In genomic region chr17:265726-266125, GRCh38 we compare ENCODE assay signal across 20 cellular contexts.
DNase-seq lines count a peak whose midpoint lies in the region; TF ChIP-seq lines count a peak whose summit lies in the region.
"Had no signal": no experiment of that assay in that cellular context is flagged by ENCODE, and none has a peak within 500 bp of the region (broad histone marks: within the 10 kb centered on the region; RNA-seq: fewer than 3 reads in every experiment).

No MANE protein-coding gene starts in this region.

- TF ChIP-seq CTCF in esophagus muscularis mucosa (IDR thresholded peaks at IDR 0.05) = no peak

- H4K8ac ChIP-seq in neuronal stem cell (ENCODE audit: low read depth, low read length) = no peak overlapping the region

- no peak overlapping the region for H3K4me2 ChIP-seq in neuronal stem cell (ENCODE audit: insufficient read depth, low read length, poor library complexity, severe bottlenecking)
- H3K4me2 ChIP-seq: SK-N-SH had no signal

- H3K36me3 ChIP-seq in esophagus muscularis mucosa (peaks cover 0 to 8% (median 0%) of the 10 kb centered on the region in 4 donors), neuronal stem cell (replicated peaks in 1 of 2; ENCODE audit: control insufficient read depth in 2 of 2, insufficient read depth in 2 of 2, low read length in 2 of 2) (no peaks in the 10 kb centered on the region), subcutaneous abdominal adipose tissue (ENCODE audit: control insufficient read depth in 5 of 5, insufficient read depth in 5 of 5, low read length in 5 of 5) (peaks cover 0 to 33% (median 12%) of the 10 kb centered on the region in 5 donors)
- H3K36me3 ChIP-seq: thoracic aorta had no signal

- DNase-seq in activated CD4-positive, CD25-positive, alpha-beta regulatory T cell treated with anti-CD3 and anti-CD28 coated beads, Interleukin-2, amount 50 U/mL, for 72 hours = peak; percentile 17
- no peak for DNase-seq in activated CD4-positive, CD25-positive, alpha-beta regulatory T cell (lab: John Stamatoyannopoulos, UW)
- DNase-seq in esophagus muscularis mucosa (ENCODE audit: extremely low spot score) (no peak), neuronal stem cell (ENCODE audit: low spot score) (no peak), HuH-7 (ENCODE audit: low spot score) (no peak), SIG-M5 treated with dmso at 0.1 percent for 504 hours (lab: John Stamatoyannopoulos, UW; ENCODE audit: unreplicated experiment) (no peak), NCI-H1105 (lab: John Stamatoyannopoulos, UW) (no peak)
- DNase-seq: activated B cell treated with CpG ODN at 0.5 μM for 24 hours; activated T-cell treated with anti-CD3 and anti-CD28 coated beads, Interleukin-2, amount 50 U/mL, for 72 hours; DMS153; effector memory CD4-positive, alpha-beta T cell; GF-D8; KG1; NCI-H524; NK-92 treated with Interleukin-12 subunit alpha and Interleukin-12 subunit beta, amount 100 ng/mL, for 24 hours; SK-N-SH; stimulated activated CD4-positive, alpha-beta T cell treated with anti-CD3 and anti-CD28 coated beads, Interleukin-1b, Interleukin-23, amount 100 ng/mL, for 48 hours had no signal

- H3K14ac ChIP-seq in neuronal stem cell (ENCODE audit: low read length) = no peak overlapping the region

- no peak overlapping the region for H2BK12ac ChIP-seq in neuronal stem cell (ENCODE audit: low read length)

- 61% methylated on average over 8 of the region's 10 CpGs for WGBS in esophagus muscularis mucosa
- no CpG with 5 or more reads among the region's 10 CpGs for WGBS in neuronal stem cell (ENCODE audit: extremely low coverage in 2 of 2, insufficient read length in 2 of 2, insufficient replicate concordance in 1 of 2), 2 donors

- no peaks in the 10 kb centered on the region for H3K9me3 ChIP-seq in esophagus muscularis mucosa
- H3K9me3 ChIP-seq in neuronal stem cell (replicated peaks in 1 of 2; ENCODE audit: control insufficient read depth in 2 of 2, insufficient read depth in 1 of 2, low read depth in 1 of 2, low read length in 2 of 2) = peaks cover 4 to 18% of the 10 kb centered on the region in 2 donors
- H3K9me3 ChIP-seq in subcutaneous abdominal adipose tissue (ENCODE audit: control insufficient read depth in 5 of 5, low read length in 5 of 5) = no peaks in the 10 kb centered on the region
- H3K9me3 ChIP-seq: SK-N-SH, thoracic aorta had no signal

- H3K9ac ChIP-seq in neuronal stem cell (ENCODE audit: low read depth, low read length, poor library complexity) (no peak overlapping the region), subcutaneous abdominal adipose tissue (ENCODE audit: low read length in 5 of 5) (no peak overlapping the region)
- H3K9ac ChIP-seq: SK-N-SH had no signal

- peak overlapping the region; percentile 67 for H3K18ac ChIP-seq in neuronal stem cell (ENCODE audit: low read length)

- H3K79me1 ChIP-seq in neuronal stem cell (ENCODE audit: low read depth, low read length) = peaks cover 3% of the 10 kb centered on the region

- no peak overlapping the region for H2AFZ ChIP-seq in neuronal stem cell (ENCODE audit: low read length)

- peaks cover 0 to 9% (median 0%) of the 10 kb centered on the region in 4 donors for H3K27me3 ChIP-seq in esophagus muscularis mucosa
- H3K27me3 ChIP-seq in neuronal stem cell (ENCODE audit: control insufficient read depth in 3 of 3, insufficient read depth in 3 of 3, low read depth in 1 of 3, low read length in 3 of 3) = peaks cover 0 to 3% (median 0%) of the 10 kb centered on the region in 3 experiments
- no peaks in the 10 kb centered on the region for H3K27me3 ChIP-seq in subcutaneous abdominal adipose tissue (ENCODE audit: control insufficient read depth in 5 of 5, insufficient read depth in 4 of 5, low read length in 5 of 5)

- H3K4me1 ChIP-seq in esophagus muscularis mucosa (peaks cover 13 to 23% (median 16%) of the 10 kb centered on the region in 4 donors), neuronal stem cell (ENCODE audit: control insufficient read depth in 2 of 2, insufficient read depth in 1 of 2, low read depth in 1 of 2, low read length in 2 of 2) (peaks cover 5 to 10% of the 10 kb centered on the region in 2 donors), subcutaneous abdominal adipose tissue (ENCODE audit: control insufficient read depth in 5 of 5, insufficient read depth in 5 of 5, low read length in 5 of 5) (peaks cover 3 to 37% (median 11%) of the 10 kb centered on the region in 5 donors)

- H3K4me3 ChIP-seq in esophagus muscularis mucosa (no peak overlapping the region), neuronal stem cell (ENCODE audit: low read length in 2 of 2) (no peak overlapping the region), subcutaneous abdominal adipose tissue (ENCODE audit: low read depth in 1 of 5, low read length in 5 of 5) (no peak overlapping the region)
- H3K4me3 ChIP-seq: thoracic aorta had no signal

- no peak overlapping the region for H2BK5ac ChIP-seq in neuronal stem cell (ENCODE audit: low read length)

- intact Hi-C loops in esophagus muscularis mucosa (cut with DNase I) = no loop called here

- no peak overlapping the region for H2AK5ac ChIP-seq in neuronal stem cell (ENCODE audit: low read depth, low read length)

- H2BK120ac ChIP-seq in neuronal stem cell (ENCODE audit: low read depth, low read length) = no peak overlapping the region

- TF ChIP-seq EP300 in esophagus muscularis mucosa (IDR thresholded peaks at IDR 0.05) = no peak

- no peak for TF ChIP-seq POLR2A in esophagus muscularis mucosa (IDR thresholded peaks at IDR 0.05; ENCODE audit: low read depth)

- peak overlapping the region; percentile 28 for H2BK15ac ChIP-seq in neuronal stem cell (ENCODE audit: low read length)

- no peak overlapping the region for H3K23ac ChIP-seq in neuronal stem cell (ENCODE audit: low read depth, low read length, poor library complexity)

- H3K27ac ChIP-seq in esophagus muscularis mucosa (replicated peaks in 1 of 4) (peak overlapping the region in 3 of 4 donors; percentile 34 to 70 (median 54)), neuronal stem cell (replicated peaks; ENCODE audit: low read length) (no peak overlapping the region), subcutaneous abdominal adipose tissue (ENCODE audit: low read depth, low read length) (peak overlapping the region; percentile 54)
- H3K27ac ChIP-seq: 22Rv1 had no signal

- no peak overlapping the region for H4K91ac ChIP-seq in neuronal stem cell (ENCODE audit: low read depth, low read length, poor library complexity)

- H3K4ac ChIP-seq in neuronal stem cell (ENCODE audit: low read length) = no peak overlapping the region
